10 cellular contexts compared by ENCODE assay signal in genomic region chr5:56686337-56687198, GRCh38.
DNase-seq lines count a peak whose midpoint lies in the region; ATAC-seq and TF ChIP-seq lines count a peak whose summit lies in the region.
"Had no signal": no experiment of that assay in that cellular context is flagged by ENCODE, and none has a peak within 500 bp of the region (broad histone marks: within the 10 kb centered on the region; RNA-seq: fewer than 3 reads in every experiment).

No MANE protein-coding gene starts in this region.

- no CpG with 5 or more reads among the region's 5 CpGs for WGBS in trophoblast cell (ENCODE audit: extremely low coverage, insufficient coverage, insufficient read length)

- H2AK5ac ChIP-seq in trophoblast cell (ENCODE audit: low read length), result no peak overlapping the region

- H4K91ac ChIP-seq in trophoblast cell (ENCODE audit: low read depth, low read length), result no peak overlapping the region

- no peak overlapping the region for H3K27ac Mint-ChIP-seq in activated CD8-positive, alpha-beta memory T cell treated with anti-CD3 and anti-CD28 coated beads, Interleukin-2, amount 10 ng/mL, durations not matched to agents 7 days and 5 days

- no peak for TF ChIP-seq CTCF in Peyer's patch (IDR thresholded peaks at IDR 0.05)

- H2BK120ac ChIP-seq in trophoblast cell (ENCODE audit: insufficient read depth, low read length, poor library complexity), result no peak overlapping the region

- H3K9me3 ChIP-seq in Peyer's patch (no peaks in the 10 kb centered on the region), trophoblast cell (ENCODE audit: insufficient read depth, low read depth, low read length) (no peaks in the 10 kb centered on the region), SJCRH30 (replicated peaks) (no peaks in the 10 kb centered on the region)

- H3K23ac ChIP-seq in trophoblast cell (ENCODE audit: low read length), result no peak overlapping the region

- no peak overlapping the region for H3K4me3 Mint-ChIP-seq in activated CD8-positive, alpha-beta memory T cell treated with anti-CD3 and anti-CD28 coated beads, Interleukin-2, amount 10 ng/mL, durations not matched to agents 7 days and 5 days

- H3K36me3 ChIP-seq in Peyer's patch (no peaks in the 10 kb centered on the region), trophoblast cell (ENCODE audit: control insufficient read depth in 1 of 2, insufficient read depth in 2 of 2, low read length in 2 of 2) (no peaks in the 10 kb centered on the region), SJCRH30 (no peaks in the 10 kb centered on the region)

- H4K12ac ChIP-seq in trophoblast cell (ENCODE audit: low read depth, low read length), result no peak overlapping the region

- H3K36me3 Mint-ChIP-seq in activated CD8-positive, alpha-beta memory T cell treated with anti-CD3 and anti-CD28 coated beads, Interleukin-2, amount 10 ng/mL, durations not matched to agents 7 days and 5 days, result no peaks in the 10 kb centered on the region

- H3K79me2 ChIP-seq in trophoblast cell (ENCODE audit: control insufficient read depth, insufficient read depth, low read length, poor library complexity), result no peaks in the 10 kb centered on the region

- TF ChIP-seq POLR2A in Peyer's patch (IDR thresholded peaks at IDR 0.05), result no peak

- H3K4ac ChIP-seq in trophoblast cell (ENCODE audit: low read depth, low read length), result no peak overlapping the region

- H3K18ac ChIP-seq in trophoblast cell (ENCODE audit: low read length), result no peak overlapping the region

- H3K4me1 ChIP-seq in Peyer's patch, result peaks cover 0 to 27% (median 8%) of the 10 kb centered on the region in 4 donors
- peaks cover 2 to 5% of the 10 kb centered on the region in 2 experiments for H3K4me1 ChIP-seq in trophoblast cell (ENCODE audit: control insufficient read depth in 1 of 2, insufficient read depth in 2 of 2, low read length in 2 of 2)
- H3K4me1 ChIP-seq in SJCRH30, result no peaks in the 10 kb centered on the region

- H3K27me3 Mint-ChIP-seq in activated CD8-positive, alpha-beta memory T cell treated with anti-CD3 and anti-CD28 coated beads, Interleukin-2, amount 10 ng/mL, durations not matched to agents 7 days and 5 days, result peaks cover 25% of the 10 kb centered on the region

- no peak overlapping the region for H2BK5ac ChIP-seq in trophoblast cell (ENCODE audit: low read depth, low read length, poor library complexity)

- no peak overlapping the region for H2BK12ac ChIP-seq in trophoblast cell (ENCODE audit: low read length)

- no peak overlapping the region for H3K4me2 ChIP-seq in trophoblast cell (ENCODE audit: low read length)

- H3K27me3 ChIP-seq in Peyer's patch (no peaks in the 10 kb centered on the region), trophoblast cell (ENCODE audit: insufficient read depth, low read length) (no peaks in the 10 kb centered on the region), SJCRH30 (no peaks in the 10 kb centered on the region)

- H3K79me1 ChIP-seq in trophoblast cell (ENCODE audit: low read length), result no peaks in the 10 kb centered on the region

- CTCF ChIA-PET in activated CD8-positive, alpha-beta memory T cell treated with anti-CD3 and anti-CD28 coated beads, Interleukin-2, amount 10 ng/mL, durations not matched to agents 7 days and 5 days (lab: Charles Lee), result interaction anchor here (1.6 kb wide), 1 partner anchor 9 kb away, joined by 5 read pairs; no protein-coding TSS in a partner anchor

- H3K9ac ChIP-seq in trophoblast cell (ENCODE audit: low read length), result no peak overlapping the region
- H3K9ac ChIP-seq: GM23248 had no signal

- ATAC-seq in GM19328 (IDR thresholded peaks at IDR 0.05; ENCODE audit: unreplicated experiment), result peak; percentile 55
- peak; percentile 57 for ATAC-seq in HG02981 (IDR thresholded peaks at IDR 0.05; ENCODE audit: unreplicated experiment)
- no peak for ATAC-seq in HG03469 (IDR thresholded peaks at IDR 0.05; ENCODE audit: unreplicated experiment)
- ATAC-seq in activated CD8-positive, alpha-beta memory T cell treated with anti-CD3 and anti-CD28 coated beads, Interleukin-2, amount 10 ng/mL, durations not matched to agents 7 days and 5 days, result no peak

- H3K4me3 ChIP-seq in Peyer's patch (no peak overlapping the region), trophoblast cell (ENCODE audit: low read depth, low read length) (no peak overlapping the region), SJCRH30 (no peak overlapping the region)
- H3K4me3 ChIP-seq: GM23248 had no signal

- H3K9me3 Mint-ChIP-seq in activated CD8-positive, alpha-beta memory T cell treated with anti-CD3 and anti-CD28 coated beads, Interleukin-2, amount 10 ng/mL, durations not matched to agents 7 days and 5 days (ENCODE audit: low read depth), result no peaks in the 10 kb centered on the region

- H3K4me1 Mint-ChIP-seq in activated CD8-positive, alpha-beta memory T cell treated with anti-CD3 and anti-CD28 coated beads, Interleukin-2, amount 10 ng/mL, durations not matched to agents 7 days and 5 days, result peaks cover 4% of the 10 kb centered on the region

- peak; percentile 80 for DNase-seq in CD1c-positive myeloid dendritic cell (ENCODE audit: extremely low spot score)
- peak in 2 of 3 donors; percentile 71 to 74 for DNase-seq in Peyer's patch
- DNase-seq in trophoblast cell, result no peak
- DNase-seq in SJCRH30, result no peak
- DNase-seq in activated CD8-positive, alpha-beta memory T cell treated with anti-CD3 and anti-CD28 coated beads, Interleukin-2, amount 10 ng/mL, durations not matched to agents 7 days and 5 days, result no peak
- DNase-seq: GM23248, NCI-H1417 treated with DMSO at 0.1 percent for 48 hours had no signal

- H3K27ac ChIP-seq in Peyer's patch (peak overlapping the region; percentile 8 to 77 (median 63)), trophoblast cell (ENCODE audit: low read depth, low read length) (no peak overlapping the region), SJCRH30 (no peak overlapping the region)
- H3K27ac ChIP-seq: GM23248 had no signal

- H4K8ac ChIP-seq in trophoblast cell (ENCODE audit: low read depth, low read length), result no peak overlapping the region

- H3K14ac ChIP-seq in trophoblast cell (ENCODE audit: low read length), result no peak overlapping the region

- no peak overlapping the region for H2AFZ ChIP-seq in trophoblast cell (ENCODE audit: insufficient read depth, low read length, poor library complexity)
- H2AFZ ChIP-seq: GM23248 had no signal

Comparison
In these comparisons a context has a peak if more than half of its experiments do, and no peak if none do; other contexts are left out.
1. DNase-seq: peak in CD1c-positive myeloid dendritic cell (single experiment) and Peyer's patch (2 of 3); none in trophoblast cell (0 of 2), SJCRH30 (0 of 2) and activated CD8-positive, alpha-beta memory T cell treated with anti-CD3 and anti-CD28 coated beads, Interleukin-2, amount 10 ng/mL, durations not matched to agents 7 days and 5 days (single experiment).
2. ATAC-seq: peak in GM19328 (single experiment) and HG02981 (single experiment); none in HG03469 (single experiment) and activated CD8-positive, alpha-beta memory T cell treated with anti-CD3 and anti-CD28 coated beads, Interleukin-2, amount 10 ng/mL, durations not matched to agents 7 days and 5 days (single experiment).
3. H3K27ac ChIP-seq: peak in Peyer's patch (4 of 4); none in trophoblast cell (single experiment) and SJCRH30 (single experiment).